Comparison of ENCODE assay signal across 9 cellular contexts in genomic region chr1:192474080-192474683, GRCh38.
DNase-seq lines count a peak whose midpoint lies in the region; ATAC-seq, FAIRE-seq and TF ChIP-seq lines count a peak whose summit lies in the region.
"Had no signal": no experiment of that assay in that cellular context is flagged by ENCODE, and none has a peak within 500 bp of the region (broad histone marks: within the 10 kb centered on the region; RNA-seq: fewer than 3 reads in every experiment).

No MANE protein-coding gene starts in this region.

- TF ChIP-seq RAD21 in A549 (conservative IDR thresholded peaks at IDR 0.05 in 1 of 2, IDR thresholded peaks at IDR 0.05 in 1 of 2) = peak; percentile 72 to 88

- no peaks in the 10 kb centered on the region for H3K36me3 Mint-ChIP-seq in MCF 10A (ENCODE audit: insufficient read depth, unreplicated experiment)
- H3K36me3 Mint-ChIP-seq: activated naive CD8-positive, alpha-beta T cell treated with anti-CD3 and anti-CD28 coated beads, Interleukin-2, amount 10 ng/mL, durations not matched to agents 7 days and 5 days had no signal

- H3K9me3 ChIP-seq in A549 (no peaks in the 10 kb centered on the region), lung (ENCODE audit: control insufficient read depth in 2 of 2, insufficient read depth in 1 of 2, low read length in 1 of 2) (no peaks in the 10 kb centered on the region)

- WGBS in A549 (ENCODE audit: missing lambda C conversion rate) = 33% methylated on average over 5 of the region's 5 CpGs
- 41 to 43% methylated on average over 5 of the region's 5 CpGs for WGBS in lung, 2 donors

- H3K4me2 ChIP-seq in A549 = no peak overlapping the region

- no peak for TF ChIP-seq POLR2A in A549 (IDR thresholded peaks at IDR 0.05; ENCODE audit: low read length)

- H3K27me3 Mint-ChIP-seq in MCF 10A (ENCODE audit: insufficient read depth, unreplicated experiment) = no peaks in the 10 kb centered on the region

- ATAC-seq in A549 (no peak), lung (ENCODE audit: insufficient read depth, low FRiP score) (no peak), HG03095 (IDR thresholded peaks at IDR 0.05; ENCODE audit: unreplicated experiment) (no peak), GM21619 (IDR thresholded peaks at IDR 0.05; ENCODE audit: unreplicated experiment) (no peak)

- CTCF ChIA-PET in A549 (lab: Yijun Ruan, JAX) (interaction anchor here (0.7 to 4.1 kb wide), 23 partner anchors 11 to 647 kb away, joined by 3 to 52 read pairs (median 6); partner anchors contain the start of gene CDC73), MCF 10A (lab: Yijun Ruan, JAX) (interaction anchor here (0.6 to 6.2 kb wide), 58 partner anchors 12 to 1924 kb away, joined by 3 to 152 read pairs (median 4); no protein-coding TSS in a partner anchor)

- DNase-seq in A549 (ENCODE audit: low read depth in 1 of 2, low spot score in 1 of 2) (peak in 1 of 2 experiments; percentile 30), GM12864 (ENCODE audit: low read depth) (no peak), NCI-H345 treated with DMSO at 0.1 percent for 48 hours (lab: John Stamatoyannopoulos, UW; ENCODE audit: unreplicated experiment) (peak; percentile 53), MCF 10A (ENCODE audit: unreplicated experiment) (peak; percentile 58), lung (ENCODE audit: low spot score) (no peak)
- DNase-seq in activated T-cell treated with anti-CD3 and anti-CD28 coated beads, Interleukin-2, amount 50 U/mL, for 1 hour = no peak
- DNase-seq: activated naive CD8-positive, alpha-beta T cell treated with anti-CD3 and anti-CD28 coated beads, Interleukin-2, amount 10 ng/mL, durations not matched to agents 7 days and 5 days had no signal

- intact Hi-C loops in MCF 10A (cut with micrococcal nuclease) = loop anchor here (1.0 to 2.0 kb wide), 3 partner anchors 331 to 648 kb away; partner anchors contain the start of gene CDC73

- H3K4me3 Mint-ChIP-seq in MCF 10A (ENCODE audit: unreplicated experiment) = no peak overlapping the region
- H3K4me3 Mint-ChIP-seq: activated naive CD8-positive, alpha-beta T cell treated with anti-CD3 and anti-CD28 coated beads, Interleukin-2, amount 10 ng/mL, durations not matched to agents 7 days and 5 days had no signal

- H3K27ac ChIP-seq in A549 = no peak overlapping the region
- no peak overlapping the region for H3K27ac ChIP-seq in lung (ENCODE audit: low read depth in 1 of 2, low read length in 1 of 2)

- H3K27ac Mint-ChIP-seq in MCF 10A (ENCODE audit: low read depth, unreplicated experiment) = no peak overlapping the region
- H3K27ac Mint-ChIP-seq: activated naive CD8-positive, alpha-beta T cell treated with anti-CD3 and anti-CD28 coated beads, Interleukin-2, amount 10 ng/mL, durations not matched to agents 7 days and 5 days had no signal

- no peaks in the 10 kb centered on the region for H3K36me3 ChIP-seq in lung (ENCODE audit: control insufficient read depth in 2 of 2, insufficient read depth in 2 of 2, low read length in 2 of 2)

- H3K27me3 ChIP-seq in lung (ENCODE audit: control insufficient read depth, insufficient read depth) = no peaks in the 10 kb centered on the region

- no peaks in the 10 kb centered on the region for H3K9me3 Mint-ChIP-seq in MCF 10A (ENCODE audit: unreplicated experiment)
- H3K9me3 Mint-ChIP-seq: activated naive CD8-positive, alpha-beta T cell treated with anti-CD3 and anti-CD28 coated beads, Interleukin-2, amount 10 ng/mL, durations not matched to agents 7 days and 5 days had no signal

- no peak for TF ChIP-seq EP300 in A549 (IDR thresholded peaks at IDR 0.05)

- POLR2A ChIA-PET in A549 (lab: Yijun Ruan, JAX) (interaction anchor here (0.9 to 1.6 kb wide), 2 partner anchors 333 to 334 kb away, joined by 4 to 7 read pairs; no protein-coding TSS in a partner anchor), MCF 10A (lab: Yijun Ruan, JAX) (interaction anchor here (0.6 to 1.6 kb wide), 10 partner anchors 65 to 1232 kb away, joined by 3 to 6 read pairs (median 4); partner anchors contain the start of gene CDC73)

- peak; percentile 59 for FAIRE-seq in A549 (lab: Jason Lieb, UNC)

- peaks cover 8% of the 10 kb centered on the region for H3K4me1 Mint-ChIP-seq in MCF 10A (ENCODE audit: insufficient read depth, unreplicated experiment)
- H3K4me1 Mint-ChIP-seq: activated naive CD8-positive, alpha-beta T cell treated with anti-CD3 and anti-CD28 coated beads, Interleukin-2, amount 10 ng/mL, durations not matched to agents 7 days and 5 days had no signal

- no peak overlapping the region for H3K4me3 ChIP-seq in A549
- H3K4me3 ChIP-seq in GM12864 (ENCODE audit: low read depth, low read length) = no peak overlapping the region
- H3K4me3 ChIP-seq in lung = no peak overlapping the region

- peak; percentile 83 for TF ChIP-seq CTCF in A549 (IDR thresholded peaks at IDR 0.05)
- peak; percentile 53 for TF ChIP-seq CTCF in GM12864 (IDR thresholded peaks at IDR 0.05; ENCODE audit: low read depth, low read length, missing control alignments)
- TF ChIP-seq CTCF in MCF 10A (IDR thresholded peaks at IDR 0.05; ENCODE audit: unreplicated experiment) = peak; percentile 69
- peak; percentile 27 for TF ChIP-seq CTCF in lung (IDR thresholded peaks at IDR 0.05; ENCODE audit: control extremely low read depth, extremely low read depth)

- no peaks in the 10 kb centered on the region for H3K4me1 ChIP-seq in A549
- H3K4me1 ChIP-seq in lung (ENCODE audit: control insufficient read depth in 2 of 2, insufficient read depth in 2 of 2, low read length in 2 of 2) = no peaks in the 10 kb centered on the region

- no TSS peak for BruUV-seq in MCF 10A (replicated peaks; lab: Mats Ljungman, UMichigan)

TF ChIP-seq in A549, 52 proteins besides CTCF, POLR2A, EP300 and RAD21:
- no peak for TF ChIP-seq TP53 (CRISPR knock-in tag; IDR thresholded peaks at IDR 0.05)
- TF ChIP-seq SMC3 (IDR thresholded peaks at IDR 0.05) = peak; percentile 76
- TF ChIP-seq ZFP36 (IDR thresholded peaks at IDR 0.05; ENCODE audit: borderline replicate concordance, partially characterized antibody) = no peak

Comparison
In these comparisons a context has a peak if more than half of its experiments do, and no peak if none do; other contexts are left out.
1. DNase-seq: peak in NCI-H345 treated with DMSO at 0.1 percent for 48 hours (single experiment) and MCF 10A (single experiment); none in GM12864 (single experiment), lung (single experiment) and activated T-cell treated with anti-CD3 and anti-CD28 coated beads, Interleukin-2, amount 50 U/mL, for 1 hour (single experiment).
2. CTCF ChIP-seq: peak in every context shown above with its lines; median percentile 83 in A549; 69 in MCF 10A; 53 in GM12864; 27 in lung.